9 cellular contexts compared by ENCODE assay signal in the genomic region with DNA sequence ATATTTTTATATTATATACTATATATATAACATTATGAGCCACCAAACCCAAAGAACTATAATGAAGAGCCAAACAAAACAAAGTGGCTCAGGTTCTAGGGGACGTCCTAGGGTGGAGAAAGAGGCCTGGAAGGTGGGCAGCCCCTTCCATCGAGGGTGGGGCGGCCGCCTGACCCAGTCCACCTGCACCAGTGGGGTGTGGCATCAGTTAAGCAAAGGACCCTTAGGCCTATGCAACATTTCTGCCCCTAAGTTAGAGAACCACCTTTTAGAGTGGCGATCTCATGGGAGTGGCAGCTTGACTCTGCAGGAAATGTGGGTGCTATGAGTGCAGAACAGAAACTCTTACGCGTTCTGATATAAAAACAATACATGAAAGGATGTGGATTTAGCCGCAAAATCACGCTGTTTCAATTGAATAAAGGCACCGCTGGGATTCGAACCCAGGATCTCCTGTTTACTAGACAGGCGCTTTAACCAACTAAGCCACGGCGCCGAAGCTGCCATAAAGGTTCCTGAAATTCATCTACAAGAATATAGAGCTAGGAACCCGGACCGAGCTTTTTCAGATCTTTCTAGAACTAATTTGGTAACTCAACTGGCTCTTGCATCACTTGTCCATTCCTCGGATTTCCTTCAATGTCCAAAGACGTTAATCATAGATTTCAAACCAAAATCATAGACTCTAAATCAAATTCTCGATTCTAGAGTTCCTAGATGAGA. TPM values are rescaled to one million over a fixed set of nuclear protein-coding genes. Genes with fewer than 3 reads are reported as not detected.
DNase-seq lines count a peak whose midpoint lies in the region; ATAC-seq and TF ChIP-seq lines count a peak whose summit lies in the region.
"Had no signal": no experiment of that assay in that cellular context is flagged by ENCODE, and none has a peak within 500 bp of the region (broad histone marks: within the 10 kb centered on the region; RNA-seq: fewer than 3 reads in every experiment).

No MANE protein-coding gene starts in this region.

- peak overlapping the region; percentile 67 to 100 (median 83) for H3K27ac Mint-ChIP-seq in CD8-positive, alpha-beta memory T cell
- peak overlapping the region; percentile 70 for H3K27ac Mint-ChIP-seq in activated CD4-positive, alpha-beta T cell treated with anti-CD3 and anti-CD28 coated beads, Interleukin-2, amount 10 ng/mL, durations not matched to agents 24 days and 14 days
- H3K27ac Mint-ChIP-seq in stimulated activated memory B cell treated with anti-CD40 and anti-IgM and Interleukin-4, amounts not matched to agents 10 μg/mL and 1 μg/mL and 100 μg/mL, for 72 hours = peak overlapping the region; percentile 20

- ATAC-seq in mucosa of descending colon = no peak
- no peak for ATAC-seq in stimulated activated memory B cell treated with anti-CD40 and anti-IgM and Interleukin-4, amounts not matched to agents 10 μg/mL and 1 μg/mL and 100 μg/mL, for 72 hours
- no peak for ATAC-seq in GM18517 (IDR thresholded peaks at IDR 0.05; ENCODE audit: unreplicated experiment)
- ATAC-seq in HG02623 (IDR thresholded peaks at IDR 0.05; ENCODE audit: unreplicated experiment) = no peak

- CTCF ChIA-PET in CD8-positive, alpha-beta memory T cell (lab: Charles Lee) = interaction anchor here (0.7 to 5.6 kb wide), 6 partner anchors 11 to 75 kb away, joined by 3 to 51 read pairs (median 6); a partner anchor contains a TSS

- peak overlapping the region; percentile 58 for H3K27ac ChIP-seq in CD8-positive, alpha-beta memory T cell (ENCODE audit: low read depth, low read length)
- H3K27ac ChIP-seq: KMS-11 had no signal

- TF ChIP-seq CTCF in NB4 (IDR thresholded peaks at IDR 0.05; ENCODE audit: low read depth, low read length) = no peak
- TF ChIP-seq CTCF in mucosa of descending colon (IDR thresholded peaks at IDR 0.05) = no peak

- DNase-seq in CD8-positive, alpha-beta memory T cell = peak; percentile 34 to 78 (median 72)
- DNase-seq in NB4 (ENCODE audit: low read depth) (peak; percentile 59), dermis blood vessel endothelial cell (peak; percentile 71), mucosa of descending colon (peak in 2 of 3 donors; percentile 42 to 74)
- peak; percentile 91 for DNase-seq in activated CD4-positive, alpha-beta T cell treated with anti-CD3 and anti-CD28 coated beads, Interleukin-2, amount 10 ng/mL, durations not matched to agents 24 days and 14 days

- H3K27me3 ChIP-seq in CD8-positive, alpha-beta memory T cell (ENCODE audit: insufficient read depth, low read length, poor library complexity, severe bottlenecking) = no peaks in the 10 kb centered on the region

- TF ChIP-seq POLR2A in NB4 (IDR thresholded peaks at IDR 0.05; ENCODE audit: extremely low read depth, insufficient read length) = no peak

- H3K4me3 ChIP-seq in CD8-positive, alpha-beta memory T cell (ENCODE audit: low read length) = peak overlapping the region; percentile 40
- no peak overlapping the region for H3K4me3 ChIP-seq in NB4 (ENCODE audit: low read depth, low read length)
- no peak overlapping the region for H3K4me3 ChIP-seq in mucosa of descending colon

- intact Hi-C loops in activated CD4-positive, alpha-beta T cell treated with anti-CD3 and anti-CD28 coated beads, Interleukin-2, amount 10 ng/mL, durations not matched to agents 24 days and 14 days (cut with micrococcal nuclease) = loop anchor here (1.0 kb wide), 2 partner anchors 21 to 88 kb away; no protein-coding TSS in a partner anchor
- intact Hi-C loops in mucosa of descending colon (cut with DNase I, micrococcal nuclease) = no loop called here

- H3K4me3 Mint-ChIP-seq in CD8-positive, alpha-beta memory T cell = peak overlapping the region; percentile 13 to 83 (median 49)
- peak overlapping the region; percentile 59 for H3K4me3 Mint-ChIP-seq in activated CD4-positive, alpha-beta T cell treated with anti-CD3 and anti-CD28 coated beads, Interleukin-2, amount 10 ng/mL, durations not matched to agents 24 days and 14 days
- H3K4me3 Mint-ChIP-seq in stimulated activated memory B cell treated with anti-CD40 and anti-IgM and Interleukin-4, amounts not matched to agents 10 μg/mL and 1 μg/mL and 100 μg/mL, for 72 hours = peak overlapping the region; percentile 6

- H3K9me3 ChIP-seq in CD8-positive, alpha-beta memory T cell (ENCODE audit: low read length) = no peaks in the 10 kb centered on the region
- H3K9me3 ChIP-seq in mucosa of descending colon = no peaks in the 10 kb centered on the region

- H3K4me1 ChIP-seq in CD8-positive, alpha-beta memory T cell (ENCODE audit: insufficient read depth, low read length) = peaks cover 37% of the 10 kb centered on the region
- H3K4me1 ChIP-seq in mucosa of descending colon (ENCODE audit: low read depth) = peaks cover 20% of the 10 kb centered on the region

- H3K9me3 Mint-ChIP-seq in CD8-positive, alpha-beta memory T cell = peaks cover 0 to 13% (median 8%) of the 10 kb centered on the region in 5 donors
- no peaks in the 10 kb centered on the region for H3K9me3 Mint-ChIP-seq in activated CD4-positive, alpha-beta T cell treated with anti-CD3 and anti-CD28 coated beads, Interleukin-2, amount 10 ng/mL, durations not matched to agents 24 days and 14 days
- no peaks in the 10 kb centered on the region for H3K9me3 Mint-ChIP-seq in stimulated activated memory B cell treated with anti-CD40 and anti-IgM and Interleukin-4, amounts not matched to agents 10 μg/mL and 1 μg/mL and 100 μg/mL, for 72 hours

- peaks cover 0 to 28% of the 10 kb centered on the region in 2 donors for H3K27me3 Mint-ChIP-seq in CD8-positive, alpha-beta memory T cell
- H3K27me3 Mint-ChIP-seq in activated CD4-positive, alpha-beta T cell treated with anti-CD3 and anti-CD28 coated beads, Interleukin-2, amount 10 ng/mL, durations not matched to agents 24 days and 14 days = peaks cover 6% of the 10 kb centered on the region
- no peaks in the 10 kb centered on the region for H3K27me3 Mint-ChIP-seq in stimulated activated memory B cell treated with anti-CD40 and anti-IgM and Interleukin-4, amounts not matched to agents 10 μg/mL and 1 μg/mL and 100 μg/mL, for 72 hours

- peaks cover 39% of the 10 kb centered on the region for H3K36me3 ChIP-seq in CD8-positive, alpha-beta memory T cell (ENCODE audit: insufficient read depth, low read length)
- no peaks in the 10 kb centered on the region for H3K36me3 ChIP-seq in mucosa of descending colon (ENCODE audit: low read depth)

- H3K4me1 Mint-ChIP-seq in CD8-positive, alpha-beta memory T cell = peaks cover 60 to 71% (median 61%) of the 10 kb centered on the region in 3 donors
- H3K4me1 Mint-ChIP-seq in activated CD4-positive, alpha-beta T cell treated with anti-CD3 and anti-CD28 coated beads, Interleukin-2, amount 10 ng/mL, durations not matched to agents 24 days and 14 days = peaks cover 49% of the 10 kb centered on the region
- peaks cover 47% of the 10 kb centered on the region for H3K4me1 Mint-ChIP-seq in stimulated activated memory B cell treated with anti-CD40 and anti-IgM and Interleukin-4, amounts not matched to agents 10 μg/mL and 1 μg/mL and 100 μg/mL, for 72 hours

- POLR2A ChIA-PET in CD8-positive, alpha-beta memory T cell (lab: Charles Lee) = interaction anchor here (0.7 to 8.4 kb wide), 4 partner anchors 11 to 87 kb away, joined by 4 to 149 read pairs (median 11); a partner anchor contains a TSS

- H3K36me3 Mint-ChIP-seq in CD8-positive, alpha-beta memory T cell = peaks cover 15 to 68% (median 27%) of the 10 kb centered on the region in 3 donors
- peaks cover 45% of the 10 kb centered on the region for H3K36me3 Mint-ChIP-seq in activated CD4-positive, alpha-beta T cell treated with anti-CD3 and anti-CD28 coated beads, Interleukin-2, amount 10 ng/mL, durations not matched to agents 24 days and 14 days (ENCODE audit: low read depth)
- peaks cover 44% of the 10 kb centered on the region for H3K36me3 Mint-ChIP-seq in stimulated activated memory B cell treated with anti-CD40 and anti-IgM and Interleukin-4, amounts not matched to agents 10 μg/mL and 1 μg/mL and 100 μg/mL, for 72 hours

RNA-seq across cellular contexts. Expression of a gene that starts 15.6 kb away (rescaled TPM):
- total RNA-seq in CD8-positive, alpha-beta memory T cell = 10 to 100 TPM; 88.1 to 94.4 TPM
- 0.63 TPM for polyA plus RNA-seq in CD8-positive, alpha-beta memory T cell
- total RNA-seq in activated CD4-positive, alpha-beta T cell treated with anti-CD3 and anti-CD28 coated beads, Interleukin-2, amount 10 ng/mL, durations not matched to agents 24 days and 14 days = 92.3 and 101 TPM in 2 replicates
- total RNA-seq in dermis blood vessel endothelial cell = 15.3 and 58.0 TPM in 2 replicates
- total RNA-seq in mucosa of descending colon = 10 to 100 TPM in 1 of 3 donors, 1 to 10 TPM in 2; 5.2 to 27.3 (median 5.7) TPM

RNA-seq across cellular contexts. Expression of a gene that starts 21.9 kb away (rescaled TPM):
- 10 to 100 TPM; 69.2 to 70.2 TPM for total RNA-seq in CD8-positive, alpha-beta memory T cell
- 36.8 TPM for polyA plus RNA-seq in CD8-positive, alpha-beta memory T cell
- total RNA-seq in activated CD4-positive, alpha-beta T cell treated with anti-CD3 and anti-CD28 coated beads, Interleukin-2, amount 10 ng/mL, durations not matched to agents 24 days and 14 days = 75.0 and 78.7 TPM in 2 replicates
- 8.2 and 9.0 TPM in 2 replicates for total RNA-seq in dermis blood vessel endothelial cell
- 10 to 100 TPM; 35.6 to 59.6 (median 57.7) TPM for total RNA-seq in mucosa of descending colon

RNA-seq across cellular contexts. Expression of a gene that starts 23.1 kb away (rescaled TPM):
- total RNA-seq in CD8-positive, alpha-beta memory T cell = 100 to 1,000 TPM; 167 to 168 TPM
- 17.7 TPM for polyA plus RNA-seq in CD8-positive, alpha-beta memory T cell
- 208 and 211 TPM in 2 replicates for total RNA-seq in activated CD4-positive, alpha-beta T cell treated with anti-CD3 and anti-CD28 coated beads, Interleukin-2, amount 10 ng/mL, durations not matched to agents 24 days and 14 days
- total RNA-seq in dermis blood vessel endothelial cell (21.8 and 42.3 TPM in 2 replicates), mucosa of descending colon (10 to 100 TPM; 18.7 to 31.7 (median 30.1) TPM)

RNA-seq across cellular contexts. Expression of a gene that starts 36.0 kb away (rescaled TPM):
- total RNA-seq in CD8-positive, alpha-beta memory T cell = 1 to 10 TPM; 8.1 to 8.8 TPM
- 30.0 TPM for polyA plus RNA-seq in CD8-positive, alpha-beta memory T cell
- total RNA-seq in activated CD4-positive, alpha-beta T cell treated with anti-CD3 and anti-CD28 coated beads, Interleukin-2, amount 10 ng/mL, durations not matched to agents 24 days and 14 days = 4.7 and 5.7 TPM in 2 replicates
- 16.6 and 18.9 TPM in 2 replicates for total RNA-seq in dermis blood vessel endothelial cell
- 10 to 100 TPM; 10.5 to 11.4 (median 11.0) TPM for total RNA-seq in mucosa of descending colon

RNA-seq across cellular contexts. Expression of a gene that starts 49.8 kb away (rescaled TPM):
- 10 to 100 TPM; 21.3 to 22.4 TPM for total RNA-seq in CD8-positive, alpha-beta memory T cell
- polyA plus RNA-seq in CD8-positive, alpha-beta memory T cell = 50.7 TPM
- total RNA-seq in activated CD4-positive, alpha-beta T cell treated with anti-CD3 and anti-CD28 coated beads, Interleukin-2, amount 10 ng/mL, durations not matched to agents 24 days and 14 days = 20.9 and 21.4 TPM in 2 replicates
- total RNA-seq in dermis blood vessel endothelial cell (13.0 and 17.5 TPM in 2 replicates), mucosa of descending colon (10 to 100 TPM in 1 of 3 donors, 1 to 10 TPM in 2; 8.0 to 19.1 (median 9.6) TPM)

Comparison
In these comparisons a context has a peak if more than half of its experiments do, and no peak if none do; other contexts are left out.
1. H3K27ac Mint-ChIP-seq: peak in every context shown above with its lines; median percentile 83 in CD8-positive, alpha-beta memory T cell; 70 in activated CD4-positive, alpha-beta T cell treated with anti-CD3 and anti-CD28 coated beads, Interleukin-2, amount 10 ng/mL, durations not matched to agents 24 days and 14 days; 20 in stimulated activated memory B cell treated with anti-CD40 and anti-IgM and Interleukin-4, amounts not matched to agents 10 μg/mL and 1 μg/mL and 100 μg/mL, for 72 hours.
2. H3K4me3 Mint-ChIP-seq: peak in every context shown above with its lines; median percentile 59 in activated CD4-positive, alpha-beta T cell treated with anti-CD3 and anti-CD28 coated beads, Interleukin-2, amount 10 ng/mL, durations not matched to agents 24 days and 14 days; 49 in CD8-positive, alpha-beta memory T cell; 6 in stimulated activated memory B cell treated with anti-CD40 and anti-IgM and Interleukin-4, amounts not matched to agents 10 μg/mL and 1 μg/mL and 100 μg/mL, for 72 hours.